In genomic region chr9:121434946-121435345, GRCh38 we compare ENCODE assay signal across 22 cellular contexts.
DNase-seq lines count a peak whose midpoint lies in the region; ATAC-seq and TF ChIP-seq lines count a peak whose summit lies in the region.
"Had no signal": no experiment of that assay in that cellular context is flagged by ENCODE, and none has a peak within 500 bp of the region (broad histone marks: within the 10 kb centered on the region; RNA-seq: fewer than 3 reads in every experiment).

No MANE protein-coding gene starts in this region.

- H2BK120ac ChIP-seq in IMR-90 (ENCODE audit: low read depth, low read length) = no peak overlapping the region

- no peak overlapping the region for H2BK20ac ChIP-seq in IMR-90 (ENCODE audit: low read depth, low read length)

- no peaks in the 10 kb centered on the region for H3K9me1 ChIP-seq in IMR-90 (ENCODE audit: insufficient read depth, low read length)

- H3K56ac ChIP-seq in IMR-90 (ENCODE audit: extremely low read depth, insufficient read depth, low read length) = no peak overlapping the region

- POLR2A ChIA-PET in IMR-90 (lab: Charles Lee; ENCODE audit: unreplicated experiment) = no interaction called here

- in situ Hi-C loops in IMR-90 (cut with MboI; ENCODE audit: low sequenced_read_pairs) = no loop called here

- H3K4me3 ChIP-seq in IMR-90 (ENCODE audit: insufficient read depth, low read depth, low read length) = no peak overlapping the region
- H3K4me3 ChIP-seq in lung = no peak overlapping the region
- H3K4me3 ChIP-seq: breast epithelium, gastrocnemius medialis, pancreas had no signal

- H3K36me3 Mint-ChIP-seq in activated naive CD8-positive, alpha-beta T cell treated with anti-CD3 and anti-CD28 coated beads, Interleukin-2, amount 50 U/mL, for 24 hours (ENCODE audit: low read depth) = no peaks in the 10 kb centered on the region
- H3K36me3 Mint-ChIP-seq: activated naive CD4-positive, alpha-beta T cell treated with anti-CD3 and anti-CD28 coated beads, Interleukin-2, amount 50 U/mL, for 24 hours had no signal

- no peak overlapping the region for H3K23ac ChIP-seq in IMR-90 (ENCODE audit: low read depth, low read length)

- H3K4me1 ChIP-seq in IMR-90 (ENCODE audit: control insufficient read depth, insufficient read depth, low read length) (no peaks in the 10 kb centered on the region), lung (ENCODE audit: control insufficient read depth in 2 of 2, insufficient read depth in 2 of 2, low read length in 2 of 2) (no peaks in the 10 kb centered on the region)
- H3K4me1 ChIP-seq: breast epithelium, gastrocnemius medialis, pancreas had no signal

- dilution Hi-C loops in IMR-90 (cut with HindIII; ENCODE audit: low sequenced_read_pairs, unreplicated experiment) = no loop called here

- peak; percentile 35 for DNase-seq in AG20443 (ENCODE audit: low spot score)
- DNase-seq in IMR-90 = peak; percentile 84
- peak; percentile 31 for DNase-seq in dedifferentiated amniotic fluid mesenchymal stem cell (ENCODE audit: extremely low spot score)
- DNase-seq in lung (ENCODE audit: low spot score) = no peak
- DNase-seq in NK-92 (lab: John Stamatoyannopoulos, UW; ENCODE audit: unreplicated experiment) = no peak
- no peak for DNase-seq in omental fat pad (ENCODE audit: low spot score)
- no peak for DNase-seq in activated naive CD8-positive, alpha-beta T cell treated with anti-CD3 and anti-CD28 coated beads, Interleukin-2, amount 50 U/mL, for 24 hours
- no peak for DNase-seq in midbrain (lab: John Stamatoyannopoulos, UW)
- DNase-seq: activated CD4-positive, alpha-beta T cell treated with anti-CD3 and anti-CD28 coated beads, Interleukin-2, amount 50 U/mL, for 4 hours; DMS 273 treated with DMSO at 0.1 percent for 48 hours; effector CD4-positive, alpha-beta T cell; gastrocnemius medialis; NCI-H1417; NCI-H345; pancreas; stimulated activated CD4-positive, alpha-beta T cell treated with anti-CD3 and anti-CD28 coated beads, Interleukin-4, amount 100 ng/mL, for 4 hours; stimulated activated CD8-positive, alpha-beta memory T cell treated with anti-CD3 and anti-CD28 coated beads, Interleukin-4, amount 100 ng/mL, for 48 hours; T-helper 1 cell had no signal

- H4K91ac ChIP-seq in IMR-90 (ENCODE audit: insufficient read depth, low read depth, low read length) = no peak overlapping the region

- peaks cover 16% of the 10 kb centered on the region for H3K27me3 ChIP-seq in IMR-90 (ENCODE audit: control insufficient read depth, insufficient read depth, low read length)
- no peaks in the 10 kb centered on the region for H3K27me3 ChIP-seq in lung (ENCODE audit: control insufficient read depth, insufficient read depth)
- H3K27me3 ChIP-seq: breast epithelium, gastrocnemius medialis, pancreas had no signal

- H3K4me2 ChIP-seq in IMR-90 (ENCODE audit: low read depth, low read length) = no peak overlapping the region

- H2AFZ ChIP-seq in IMR-90 (replicated peaks; ENCODE audit: low read length, poor library complexity) = no peak overlapping the region

- no peak for TF ChIP-seq CTCF in IMR-90 (conservative IDR thresholded peaks at IDR 0.05; ENCODE audit: low read depth, low read length)
- no peak for TF ChIP-seq CTCF in lung (IDR thresholded peaks at IDR 0.05; ENCODE audit: control extremely low read depth, extremely low read depth)
- no peak for TF ChIP-seq CTCF in omental fat pad (IDR thresholded peaks at IDR 0.05)

- no peak overlapping the region for H3K27ac ChIP-seq in IMR-90 (ENCODE audit: insufficient read depth, low read length)
- H3K27ac ChIP-seq in lung (ENCODE audit: low read depth in 1 of 2, low read length in 1 of 2) = no peak overlapping the region
- H3K27ac ChIP-seq: breast epithelium, gastrocnemius medialis, pancreas had no signal

- no peak for TF ChIP-seq RAD21 in IMR-90 (IDR thresholded peaks at IDR 0.05; ENCODE audit: low read length)

- ATAC-seq in IMR-90 (ENCODE audit: low read depth) = peak; percentile 90
- peak; percentile 47 for ATAC-seq in lung (ENCODE audit: insufficient read depth, low FRiP score)
- no peak for ATAC-seq in omental fat pad (ENCODE audit: low FRiP score)
- ATAC-seq in activated naive CD8-positive, alpha-beta T cell treated with anti-CD3 and anti-CD28 coated beads, Interleukin-2, amount 50 U/mL, for 24 hours = no peak
- ATAC-seq: gastrocnemius medialis, left lobe of liver, pancreas, Right ventricle myocardium inferior had no signal

- H3K4ac ChIP-seq in IMR-90 (ENCODE audit: low read depth, low read length) = no peak overlapping the region

- no peak overlapping the region for H2BK15ac ChIP-seq in IMR-90 (ENCODE audit: low read depth, low read length)

- intact Hi-C loops in IMR-90 (cut with micrococcal nuclease) = loop anchor here (5.0 kb wide), 1 partner anchor 217 kb away; the partner anchor contains the start of gene DAB2IP

- H3K27ac Mint-ChIP-seq in activated naive CD8-positive, alpha-beta T cell treated with anti-CD3 and anti-CD28 coated beads, Interleukin-2, amount 50 U/mL, for 24 hours = no peak overlapping the region
- H3K27ac Mint-ChIP-seq: activated naive CD4-positive, alpha-beta T cell treated with anti-CD3 and anti-CD28 coated beads, Interleukin-2, amount 50 U/mL, for 24 hours had no signal

- no peak overlapping the region for H2AK9ac ChIP-seq in IMR-90 (replicated peaks; ENCODE audit: low read depth, low read length, poor library complexity)

- no peaks in the 10 kb centered on the region for H4K20me1 ChIP-seq in IMR-90 (ENCODE audit: insufficient read depth, low read length)

- H2BK5ac ChIP-seq in IMR-90 (ENCODE audit: low read depth, low read length, poor library complexity, severe bottlenecking) = no peak overlapping the region

- H3K4me3 Mint-ChIP-seq in activated naive CD8-positive, alpha-beta T cell treated with anti-CD3 and anti-CD28 coated beads, Interleukin-2, amount 50 U/mL, for 24 hours = no peak overlapping the region
- H3K4me3 Mint-ChIP-seq: activated naive CD4-positive, alpha-beta T cell treated with anti-CD3 and anti-CD28 coated beads, Interleukin-2, amount 50 U/mL, for 24 hours had no signal

- BruUV-seq in IMR-90 (replicated peaks; lab: Mats Ljungman, UMichigan) = no TSS peak

- CTCF ChIA-PET in IMR-90 (lab: Yijun Ruan, JAX) = no interaction called here

- H3K36me3 ChIP-seq in IMR-90 (ENCODE audit: control insufficient read depth, insufficient read depth, low read length) (no peaks in the 10 kb centered on the region), lung (ENCODE audit: control insufficient read depth in 2 of 2, insufficient read depth in 2 of 2, low read length in 2 of 2) (no peaks in the 10 kb centered on the region)
- H3K36me3 ChIP-seq: breast epithelium, gastrocnemius medialis, pancreas had no signal

- no peak for TF ChIP-seq POLR2A in IMR-90 (IDR thresholded peaks at IDR 0.05; ENCODE audit: low read depth, low read length)

- no peaks in the 10 kb centered on the region for H3K4me1 Mint-ChIP-seq in activated naive CD8-positive, alpha-beta T cell treated with anti-CD3 and anti-CD28 coated beads, Interleukin-2, amount 50 U/mL, for 24 hours
- H3K4me1 Mint-ChIP-seq: activated naive CD4-positive, alpha-beta T cell treated with anti-CD3 and anti-CD28 coated beads, Interleukin-2, amount 50 U/mL, for 24 hours had no signal

- H3K14ac ChIP-seq in IMR-90 (replicated peaks; ENCODE audit: low read depth, low read length) = no peak overlapping the region

- H3K9me3 ChIP-seq in IMR-90 (ENCODE audit: control insufficient read depth, insufficient read depth, low read length) (no peaks in the 10 kb centered on the region), lung (ENCODE audit: control insufficient read depth in 2 of 2, insufficient read depth in 1 of 2, low read length in 1 of 2) (no peaks in the 10 kb centered on the region)
- H3K9me3 ChIP-seq: breast epithelium, gastrocnemius medialis, pancreas had no signal

- H3K9me3 Mint-ChIP-seq in activated naive CD8-positive, alpha-beta T cell treated with anti-CD3 and anti-CD28 coated beads, Interleukin-2, amount 50 U/mL, for 24 hours = no peaks in the 10 kb centered on the region
- H3K9me3 Mint-ChIP-seq: activated naive CD4-positive, alpha-beta T cell treated with anti-CD3 and anti-CD28 coated beads, Interleukin-2, amount 50 U/mL, for 24 hours had no signal

- no peak overlapping the region for H2AK5ac ChIP-seq in IMR-90 (ENCODE audit: low read depth, low read length)

- H4K5ac ChIP-seq in IMR-90 (ENCODE audit: low read depth, low read length) = no peak overlapping the region

- no peaks in the 10 kb centered on the region for H3K79me1 ChIP-seq in IMR-90 (ENCODE audit: low read depth in 1 of 2, low read length in 2 of 2)

- H4K8ac ChIP-seq in IMR-90 (ENCODE audit: low read depth in 2 of 2, low read length in 2 of 2) = no peak overlapping the region

- H3K27me3 Mint-ChIP-seq in activated naive CD8-positive, alpha-beta T cell treated with anti-CD3 and anti-CD28 coated beads, Interleukin-2, amount 50 U/mL, for 24 hours = peaks cover 5% of the 10 kb centered on the region

- H3K9ac ChIP-seq in IMR-90 (ENCODE audit: low read depth, low read length) = no peak overlapping the region

- H3K18ac ChIP-seq in IMR-90 (ENCODE audit: low read depth, low read length) = no peak overlapping the region

TF ChIP-seq in IMR-90, 13 proteins besides CTCF, POLR2A, EP300 and RAD21:
- TF ChIP-seq SMC3 (IDR thresholded peaks at IDR 0.05; ENCODE audit: low read depth, low read length) = no peak
- 0 out of 2 replicates have a peak, but pooled peaks have one; percentile 22 for TF ChIP-seq CEBPB (IDR thresholded peaks at IDR 0.05; ENCODE audit: low read depth, low read length)
- TF ChIP-seq, protein P1, sequence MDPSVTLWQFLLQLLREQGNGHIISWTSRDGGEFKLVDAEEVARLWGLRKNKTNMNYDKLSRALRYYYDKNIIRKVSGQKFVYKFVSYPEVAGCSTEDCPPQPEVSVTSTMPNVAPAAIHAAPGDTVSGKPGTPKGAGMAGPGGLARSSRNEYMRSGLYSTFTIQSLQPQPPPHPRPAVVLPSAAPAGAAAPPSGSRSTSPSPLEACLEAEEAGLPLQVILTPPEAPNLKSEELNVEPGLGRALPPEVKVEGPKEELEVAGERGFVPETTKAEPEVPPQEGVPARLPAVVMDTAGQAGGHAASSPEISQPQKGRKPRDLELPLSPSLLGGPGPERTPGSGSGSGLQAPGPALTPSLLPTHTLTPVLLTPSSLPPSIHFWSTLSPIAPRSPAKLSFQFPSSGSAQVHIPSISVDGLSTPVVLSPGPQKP (IDR thresholded peaks at IDR 0.05; ENCODE audit: borderline replicate concordance, low read depth, low read length) = no peak
- peak; percentile 68 for TF ChIP-seq BHLHE40 (IDR thresholded peaks at IDR 0.05; ENCODE audit: low read depth, low read length)
- peak; percentile 28; the same call in 1 of the 2 replicates for TF ChIP-seq FOS (IDR thresholded peaks at IDR 0.05; ENCODE audit: low read depth, low read length)
TF ChIP-seq in IMR-90: peak in this region for 3.

Comparison
In these comparisons a context has a peak if more than half of its experiments do, and no peak if none do; other contexts are left out.
1. DNase-seq: peak in AG20443 (single experiment), IMR-90 (single experiment) and dedifferentiated amniotic fluid mesenchymal stem cell (single experiment); none in lung (single experiment), NK-92 (single experiment), omental fat pad (single experiment), activated naive CD8-positive, alpha-beta T cell treated with anti-CD3 and anti-CD28 coated beads, Interleukin-2, amount 50 U/mL, for 24 hours (single experiment) and midbrain (single experiment).
2. ATAC-seq: peak in IMR-90 (single experiment) and lung (single experiment); none in omental fat pad (single experiment) and activated naive CD8-positive, alpha-beta T cell treated with anti-CD3 and anti-CD28 coated beads, Interleukin-2, amount 50 U/mL, for 24 hours (single experiment).